In the genomic region with DNA sequence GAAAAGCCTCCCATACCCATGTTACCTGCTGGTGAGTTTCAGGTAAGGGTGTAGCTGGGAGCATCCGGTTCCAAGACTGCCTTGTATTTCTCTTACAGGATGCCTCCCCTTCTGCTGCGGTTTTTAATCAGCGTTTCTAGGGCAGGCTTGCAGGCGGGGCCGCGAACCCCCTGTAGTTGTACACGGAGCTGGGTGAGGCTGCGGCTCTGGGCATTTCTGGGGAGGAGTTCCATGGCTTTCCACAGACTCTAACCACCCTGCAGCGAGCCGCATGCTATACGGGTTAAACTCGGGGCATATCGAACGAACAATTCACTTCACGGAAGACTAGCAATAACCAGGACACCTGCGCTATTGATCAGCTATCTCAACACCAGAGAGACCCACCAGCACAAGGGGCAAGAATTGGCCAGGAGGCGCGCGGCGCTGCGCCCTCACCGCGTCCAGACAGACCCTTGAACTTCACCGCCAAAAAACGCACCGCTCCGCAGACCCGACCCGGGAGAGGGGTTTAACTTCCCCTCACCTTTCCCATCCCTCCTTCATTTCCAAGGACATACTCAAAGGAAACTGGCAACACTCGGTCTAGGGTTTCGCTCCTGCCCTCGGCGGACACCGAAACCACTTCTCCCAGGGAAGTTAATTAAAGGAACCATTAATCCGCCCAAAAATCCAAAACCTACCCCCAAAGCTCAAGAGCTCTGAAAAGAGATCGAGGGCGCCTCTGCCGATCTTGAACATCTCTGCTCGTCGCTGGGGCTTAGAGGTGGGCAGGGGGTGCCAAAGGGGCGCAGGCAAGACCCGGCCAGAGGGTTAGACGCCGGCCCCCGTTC, we compare ENCODE assay signal across 8 cellular contexts. TPM values are rescaled to one million over a fixed set of nuclear protein-coding genes. Genes with fewer than 3 reads are reported as not detected.
DNase-seq lines count a peak whose midpoint lies in the region; ATAC-seq and TF ChIP-seq lines count a peak whose summit lies in the region.

No MANE protein-coding gene starts in this region.

- peak overlapping the region; percentile 91 for H3K4me2 ChIP-seq in BLaER1

- H3K9ac ChIP-seq in BLaER1: no peak overlapping the region

- no peak overlapping the region for H3K27ac ChIP-seq in BLaER1

- H3K27me3 ChIP-seq in BLaER1: peaks cover 48% of the 10 kb centered on the region

- peaks cover 42% of the 10 kb centered on the region for H3K4me1 ChIP-seq in BLaER1

- peaks cover 4% of the 10 kb centered on the region for H3K27me3 Mint-ChIP-seq in activated T-cell treated with anti-CD3 and anti-CD28 coated beads, Interleukin-2, amount 50 U/mL, for 4 hours (ENCODE audit: low read depth)
- H3K27me3 Mint-ChIP-seq in immature natural killer cell (ENCODE audit: low read depth in 3 of 3): peaks cover 4 to 12% (median 7%) of the 10 kb centered on the region in 3 donors

- no peaks in the 10 kb centered on the region for H3K9me3 Mint-ChIP-seq in activated T-cell treated with anti-CD3 and anti-CD28 coated beads, Interleukin-2, amount 50 U/mL, for 4 hours
- no peaks in the 10 kb centered on the region for H3K9me3 Mint-ChIP-seq in immature natural killer cell

- no peak for TF ChIP-seq RAD21 in Ishikawa (IDR thresholded peaks at IDR 0.05; ENCODE audit: low read depth)

- H3K9me3 ChIP-seq in BLaER1: no peaks in the 10 kb centered on the region

- no peak for DNase-seq in activated T-cell treated with anti-CD3 and anti-CD28 coated beads, Interleukin-2, amount 50 U/mL, for 4 hours
- DNase-seq in immature natural killer cell (peak in 2 of 3 donors; percentile 3 to 13), dedifferentiated amniotic fluid mesenchymal stem cell (ENCODE audit: extremely low spot score) (no peak)
- peak; percentile 12 for DNase-seq in stimulated activated naive CD8-positive, alpha-beta T cell treated with anti-CD3 and anti-CD28 coated beads, Interleukin-15, Interleukin-2, amounts not matched to agents 100 U/mL and 50 U/mL, for 24 hours

- no peak for ATAC-seq in activated T-cell treated with anti-CD3 and anti-CD28 coated beads, Interleukin-2, amount 50 U/mL, for 4 hours
- no peak for ATAC-seq in stimulated activated naive CD8-positive, alpha-beta T cell treated with anti-CD3 and anti-CD28 coated beads, Interleukin-15, Interleukin-2, amounts not matched to agents 100 U/mL and 50 U/mL, for 24 hours
- ATAC-seq in GM21825 (IDR thresholded peaks at IDR 0.05; ENCODE audit: unreplicated experiment): no peak
- ATAC-seq in HG03175 (IDR thresholded peaks at IDR 0.05; ENCODE audit: unreplicated experiment): no peak

- peaks cover 15% of the 10 kb centered on the region for H4K20me1 ChIP-seq in BLaER1

- no peak for TF ChIP-seq EP300 in Ishikawa (IDR thresholded peaks at IDR 0.05; ENCODE audit: borderline replicate concordance)

- H3K4me3 Mint-ChIP-seq in activated T-cell treated with anti-CD3 and anti-CD28 coated beads, Interleukin-2, amount 50 U/mL, for 4 hours: peak overlapping the region; percentile 85
- H3K4me3 Mint-ChIP-seq in immature natural killer cell: peak overlapping the region; percentile 89 to 96 (median 89)

- H3K4me1 Mint-ChIP-seq in activated T-cell treated with anti-CD3 and anti-CD28 coated beads, Interleukin-2, amount 50 U/mL, for 4 hours (ENCODE audit: low read depth): peaks cover 21% of the 10 kb centered on the region
- H3K4me1 Mint-ChIP-seq in immature natural killer cell: peaks cover 35 to 44% of the 10 kb centered on the region in 2 donors

- no peaks in the 10 kb centered on the region for H3K36me3 Mint-ChIP-seq in activated T-cell treated with anti-CD3 and anti-CD28 coated beads, Interleukin-2, amount 50 U/mL, for 4 hours (ENCODE audit: insufficient read depth)
- H3K36me3 Mint-ChIP-seq in immature natural killer cell: no peaks in the 10 kb centered on the region

- peak overlapping the region; percentile 74 for H3K4me3 ChIP-seq in BLaER1

- peak overlapping the region; percentile 49 to 89 (median 79) for H3K27ac Mint-ChIP-seq in immature natural killer cell

- H3K36me3 ChIP-seq in BLaER1: no peaks in the 10 kb centered on the region

TF ChIP-seq in Ishikawa, 13 proteins besides CTCF, POLR2A, EP300 and RAD21:
- peak; percentile 36; the same call in 1 of the 2 replicates for TF ChIP-seq TAF1 (IDR thresholded peaks at IDR 0.05; ENCODE audit: low read depth)
- TF ChIP-seq, protein P1, sequence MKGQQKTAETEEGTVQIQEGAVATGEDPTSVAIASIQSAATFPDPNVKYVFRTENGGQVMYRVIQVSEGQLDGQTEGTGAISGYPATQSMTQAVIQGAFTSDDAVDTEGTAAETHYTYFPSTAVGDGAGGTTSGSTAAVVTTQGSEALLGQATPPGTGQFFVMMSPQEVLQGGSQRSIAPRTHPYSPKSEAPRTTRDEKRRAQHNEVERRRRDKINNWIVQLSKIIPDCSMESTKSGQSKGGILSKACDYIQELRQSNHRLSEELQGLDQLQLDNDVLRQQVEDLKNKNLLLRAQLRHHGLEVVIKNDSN (IDR thresholded peaks at IDR 0.05): no peak
- TF ChIP-seq, protein P2, sequence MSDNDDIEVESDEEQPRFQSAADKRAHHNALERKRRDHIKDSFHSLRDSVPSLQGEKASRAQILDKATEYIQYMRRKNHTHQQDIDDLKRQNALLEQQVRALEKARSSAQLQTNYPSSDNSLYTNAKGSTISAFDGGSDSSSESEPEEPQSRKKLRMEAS (IDR thresholded peaks at IDR 0.05): 0 out of 2 replicates have a peak, but pooled peaks have one; percentile 7
- no peak for TF ChIP-seq CEBPB (IDR thresholded peaks at IDR 0.05)
- no peak for TF ChIP-seq ZBTB7A (IDR thresholded peaks at IDR 0.05; ENCODE audit: low read depth)
- no peak for TF ChIP-seq CREB1 (IDR thresholded peaks at IDR 0.05; ENCODE audit: low read depth)

RNA-seq across cellular contexts. Expression of a gene that starts 0.9 kb away (rescaled TPM):
- under 1 TPM; 0.33 to 0.68 (median 0.53) TPM for total RNA-seq in activated T-cell treated with anti-CD3 and anti-CD28 coated beads, Interleukin-2, amount 50 U/mL, for 4 hours
- polyA plus RNA-seq in immature natural killer cell: 1 to 10 TPM; 2.1 to 5.5 (median 2.6) TPM

Comparison
In these comparisons a context has a peak if more than half of its experiments do, and no peak if none do; other contexts are left out.
1. DNase-seq: peak in immature natural killer cell (2 of 3) and stimulated activated naive CD8-positive, alpha-beta T cell treated with anti-CD3 and anti-CD28 coated beads, Interleukin-15, Interleukin-2, amounts not matched to agents 100 U/mL and 50 U/mL, for 24 hours (single experiment); none in activated T-cell treated with anti-CD3 and anti-CD28 coated beads, Interleukin-2, amount 50 U/mL, for 4 hours (single experiment) and dedifferentiated amniotic fluid mesenchymal stem cell (single experiment).